Comparison of ENCODE assay signal across 23 cellular contexts in genomic region chr9:72884521-72884920, GRCh38.
DNase-seq lines count a peak whose midpoint lies in the region; ATAC-seq and TF ChIP-seq lines count a peak whose summit lies in the region.
"Had no signal": no experiment of that assay in that cellular context is flagged by ENCODE, and none has a peak within 500 bp of the region (broad histone marks: within the 10 kb centered on the region; RNA-seq: fewer than 3 reads in every experiment).

No MANE protein-coding gene starts in this region.

- peak; percentile 10 for DNase-seq in SW480 (ENCODE audit: low spot score)
- peak; percentile 15 for DNase-seq in epithelial cell of esophagus (ENCODE audit: low read depth)
- peak; percentile 22 for DNase-seq in renal cortical epithelial cell (ENCODE audit: low read depth)
- DNase-seq in type B pancreatic cell (ENCODE audit: extremely low spot score, unreplicated experiment) = no peak
- DNase-seq in NCI-H2227 treated with DMSO at 0.1 percent for 48 hours (lab: John Stamatoyannopoulos, UW) = no peak
- no peak for DNase-seq in EL
- DNase-seq: 8988T; ACHN; AML-193; BE2C; Calu3; CD4-positive, alpha-beta T cell; CD8-positive, alpha-beta memory T cell; COR-L47; DMS53; DMS79 treated with DMSO at 0.1 percent for 48 hours; H7; HCEC 1CT had no signal

- H3K4me3 ChIP-seq in epithelial cell of esophagus (ENCODE audit: low read length) = no peak overlapping the region
- H3K4me3 ChIP-seq: A549; BLaER1 treated with 17β-estradiol and CSF1 and Interleukin-3, amounts not matched to agents 10 nM and 100 nM; GM23248 had no signal

- H3K27me3 Mint-ChIP-seq in type B pancreatic cell = peaks cover 3% of the 10 kb centered on the region

- peaks cover 3% of the 10 kb centered on the region for H3K36me3 Mint-ChIP-seq in type B pancreatic cell
- H3K36me3 Mint-ChIP-seq: CD8-positive, alpha-beta memory T cell had no signal

- H3K4me3 Mint-ChIP-seq in type B pancreatic cell = no peak overlapping the region
- H3K4me3 Mint-ChIP-seq: CD14-positive monocyte; CD4-positive, alpha-beta T cell; CD8-positive, alpha-beta memory T cell had no signal

- peaks cover 17% of the 10 kb centered on the region for H3K9me3 Mint-ChIP-seq in type B pancreatic cell
- H3K9me3 Mint-ChIP-seq: CD8-positive, alpha-beta memory T cell had no signal

- no peak for ATAC-seq in HG03025 (IDR thresholded peaks at IDR 0.05; ENCODE audit: low FRiP score, unreplicated experiment)
- ATAC-seq: A549 had no signal

- TF ChIP-seq CTCF in epithelial cell of esophagus (IDR thresholded peaks at IDR 0.05; ENCODE audit: insufficient read depth, low read depth, low read length, missing control alignments) (no peak), type B pancreatic cell (conservative IDR thresholded peaks at IDR 0.05) (no peak)

- H3K27ac Mint-ChIP-seq in type B pancreatic cell = peak overlapping the region; percentile 90
- H3K27ac Mint-ChIP-seq: CD14-positive monocyte; CD4-positive, alpha-beta T cell; CD8-positive, alpha-beta memory T cell had no signal

- H3K4me1 Mint-ChIP-seq in type B pancreatic cell (ENCODE audit: unreplicated experiment) = no peaks in the 10 kb centered on the region
- H3K4me1 Mint-ChIP-seq: CD14-positive monocyte; CD8-positive, alpha-beta memory T cell had no signal

Comparison
In these comparisons a context has a peak if more than half of its experiments do, and no peak if none do; other contexts are left out.
1. DNase-seq: peak in SW480 (single experiment), epithelial cell of esophagus (single experiment) and renal cortical epithelial cell (single experiment); none in type B pancreatic cell (single experiment), NCI-H2227 treated with DMSO at 0.1 percent for 48 hours (single experiment) and EL (single experiment).